26 cellular contexts compared by ENCODE assay signal in genomic region chr2:26187537-26188104, GRCh38. TPM values are rescaled to one million over a fixed set of nuclear protein-coding genes. Genes with fewer than 3 reads are reported as not detected.
"Had no signal": no experiment of that assay in that cellular context is flagged by ENCODE, and none has a peak within 500 bp of the region (broad histone marks: within the 10 kb centered on the region; RNA-seq: fewer than 3 reads in every experiment).

No MANE protein-coding gene starts in this region.

- H3K9me3 ChIP-seq: breast epithelium, MG63 had no signal

- H3K36me3 ChIP-seq: breast epithelium had no signal

- H3K27ac ChIP-seq: breast epithelium, VCaP had no signal

- H3K4me3 ChIP-seq: breast epithelium, MG63 had no signal

- H3K36me3 Mint-ChIP-seq: activated naive CD8-positive, alpha-beta T cell treated with anti-CD3 and anti-CD28 coated beads, Interleukin-2, amount 10 ng/mL, durations not matched to agents 7 days and 5 days had no signal

- DNase-seq: activated CD4-positive, alpha-beta memory T cell treated with anti-CD3 and anti-CD28 coated beads, Interleukin-2, amount 10 ng/mL, durations not matched to agents 7 days and 5 days; activated CD4-positive, alpha-beta T cell treated with anti-CD3 and anti-CD28 coated beads, Interleukin-2, amount 10 ng/mL, durations not matched to agents 7 days and 5 days; activated CD4-positive, CD25-positive, alpha-beta regulatory T cell; activated gamma-delta T cell treated with Interleukin-2 at 50 U/mL for 16 hours; activated naive CD4-positive, alpha-beta T cell treated with anti-CD3 and anti-CD28 coated beads, Interleukin-2, amount 10 ng/mL, durations not matched to agents 7 days and 5 days; activated naive CD8-positive, alpha-beta T cell treated with anti-CD3 and anti-CD28 coated beads, Interleukin-2, amount 10 ng/mL, durations not matched to agents 7 days and 5 days; activated T-cell treated with anti-CD3 and anti-CD28 coated beads for 4 hours; activated T-cell treated with anti-CD3 and anti-CD28 coated beads, Interleukin-2, amount 50 U/mL, for 48 hours; aorta; caudate nucleus; MG63; MV-4-11; NCI-H1092 treated with DMSO at 0.1 percent for 48 hours; NCI-H1417 treated with DMSO at 0.1 percent for 48 hours; NCI-H1694; NCI-H2029; NCI-H2107; NCI-H2171 treated with DMSO at 0.1 percent for 48 hours; NCI-H226; NCI-H82; SIG-M5; T-helper 1 cell had no signal

- H3K27me3 ChIP-seq: breast epithelium, MG63 had no signal

- H3K27ac Mint-ChIP-seq: activated CD4-positive, alpha-beta memory T cell treated with anti-CD3 and anti-CD28 coated beads, Interleukin-2, amount 10 ng/mL, durations not matched to agents 7 days and 5 days; activated CD4-positive, alpha-beta T cell treated with anti-CD3 and anti-CD28 coated beads, Interleukin-2, amount 10 ng/mL, durations not matched to agents 7 days and 5 days; activated naive CD4-positive, alpha-beta T cell treated with anti-CD3 and anti-CD28 coated beads, Interleukin-2, amount 10 ng/mL, durations not matched to agents 7 days and 5 days; activated naive CD8-positive, alpha-beta T cell treated with anti-CD3 and anti-CD28 coated beads, Interleukin-2, amount 10 ng/mL, durations not matched to agents 7 days and 5 days; activated T-helper 2 cell treated with anti-CD3 and anti-CD28 coated beads, Interferon-gamma antibody, Interleukin-2, Interleukin-4, amounts not matched to agents 10 μg/mL and 5 μg/mL and 100 μg/mL, durations not matched to agents 14 hours and 24 hours and 36 hours had no signal

- H3K4me3 Mint-ChIP-seq: activated CD4-positive, alpha-beta memory T cell treated with anti-CD3 and anti-CD28 coated beads, Interleukin-2, amount 10 ng/mL, durations not matched to agents 7 days and 5 days; activated CD4-positive, alpha-beta T cell treated with anti-CD3 and anti-CD28 coated beads, Interleukin-2, amount 10 ng/mL, durations not matched to agents 7 days and 5 days; activated naive CD8-positive, alpha-beta T cell treated with anti-CD3 and anti-CD28 coated beads, Interleukin-2, amount 10 ng/mL, durations not matched to agents 7 days and 5 days had no signal

- H3K9me3 Mint-ChIP-seq: activated CD4-positive, alpha-beta memory T cell treated with anti-CD3 and anti-CD28 coated beads, Interleukin-2, amount 10 ng/mL, durations not matched to agents 7 days and 5 days; activated CD4-positive, alpha-beta T cell treated with anti-CD3 and anti-CD28 coated beads, Interleukin-2, amount 10 ng/mL, durations not matched to agents 7 days and 5 days; activated naive CD4-positive, alpha-beta T cell treated with anti-CD3 and anti-CD28 coated beads, Interleukin-2, amount 10 ng/mL, durations not matched to agents 7 days and 5 days; activated naive CD8-positive, alpha-beta T cell treated with anti-CD3 and anti-CD28 coated beads, Interleukin-2, amount 10 ng/mL, durations not matched to agents 7 days and 5 days; activated T-helper 2 cell treated with anti-CD3 and anti-CD28 coated beads, Interferon-gamma antibody, Interleukin-2, Interleukin-4, amounts not matched to agents 10 μg/mL and 5 μg/mL and 100 μg/mL, durations not matched to agents 14 hours and 24 hours and 36 hours had no signal

RNA-seq across cellular contexts. Expression of gene GAREM2, which starts 14.7 kb away (rescaled TPM):
- total RNA-seq: OCI-LY7 had no signal
